1 cellular context compared by ENCODE assay signal in genomic region chr3:169772951-169773816, GRCh38.
TF ChIP-seq lines count a peak whose summit lies in the region.

MYNN (plus strand) TSS chr3:169773396; CDS start chr3:169774296, 900 bp downstream.

TF ChIP-seq in SK-N-SH, 30 proteins besides CTCF, POLR2A, EP300 and RAD21 (continued from another document):
- TF ChIP-seq REST (IDR thresholded peaks at IDR 0.05; ENCODE audit: low read depth, low read length) (no peak), RXRA (IDR thresholded peaks at IDR 0.05; ENCODE audit: borderline replicate concordance, low read depth) (no peak), GABPA (IDR thresholded peaks at IDR 0.05; ENCODE audit: low read depth) (peak; percentile 84), YY1 (IDR thresholded peaks at IDR 0.05; ENCODE audit: low read depth) (peak; percentile 95), RFX5 (IDR thresholded peaks at IDR 0.05; ENCODE audit: low read length) (no peak), MAX (IDR thresholded peaks at IDR 0.05; ENCODE audit: low read depth) (peak; percentile 63; the same call in 1 of the 2 replicates), MEF2A (IDR thresholded peaks at IDR 0.05; ENCODE audit: borderline replicate concordance, low read depth) (no peak), TAF1 (IDR thresholded peaks at IDR 0.05; ENCODE audit: borderline replicate concordance, low read depth, low read length) (peak; percentile 28; the same call in 1 of the 2 replicates), POLR2AphosphoS5 (IDR thresholded peaks at IDR 0.05; ENCODE audit: low read depth, low read length) (peak; percentile 89), ELF1 (IDR thresholded peaks at IDR 0.05) (no peak), NRF1 (IDR thresholded peaks at IDR 0.05; ENCODE audit: low read depth, low read length) (no peak), FOXM1 (IDR thresholded peaks at IDR 0.05; ENCODE audit: low read depth) (no peak), NFIC (IDR thresholded peaks at IDR 0.05; ENCODE audit: borderline replicate concordance) (no peak), MXI1 (IDR thresholded peaks at IDR 0.05; ENCODE audit: low read depth, low read length) (peak; percentile 83), FOSL2 (IDR thresholded peaks at IDR 0.05; ENCODE audit: borderline replicate concordance, low read depth) (no peak), USF1 (IDR thresholded peaks at IDR 0.05; ENCODE audit: borderline replicate concordance, low read depth) (no peak), RCOR1 (IDR thresholded peaks at IDR 0.05; ENCODE audit: low read length) (no peak), CHD2 (IDR thresholded peaks at IDR 0.05; ENCODE audit: low read length, partially characterized antibody) (peak; percentile 37), GATA2 (CRISPR knock-in tag; IDR thresholded peaks at IDR 0.05) (no peak), JUND (IDR thresholded peaks at IDR 0.05) (no peak), TEAD4 (IDR thresholded peaks at IDR 0.05; ENCODE audit: borderline replicate concordance, insufficient read depth) (no peak), PBX3 (IDR thresholded peaks at IDR 0.05) (no peak)
